Comparison of ENCODE assay signal across 26 cellular contexts in the genomic region with DNA sequence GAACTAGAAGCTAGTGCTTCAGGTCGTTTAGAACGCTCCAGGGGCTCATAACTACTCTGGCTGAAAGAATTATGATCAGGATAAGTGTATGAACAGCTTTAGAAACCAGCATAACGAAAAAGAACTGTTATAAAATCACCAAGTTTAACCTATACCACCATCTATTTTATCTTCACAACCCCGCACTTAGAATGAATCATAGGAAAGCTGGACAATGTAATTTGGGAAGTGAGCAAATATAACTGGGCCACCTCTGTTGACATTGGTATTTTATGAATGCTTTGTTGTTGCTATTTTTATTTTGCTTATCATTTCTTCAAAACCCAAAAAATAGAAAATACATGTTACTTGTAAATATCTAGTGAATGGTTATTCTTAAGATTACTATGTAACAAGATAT.
"Had no signal": no experiment of that assay in that cellular context is flagged by ENCODE, and none has a peak within 500 bp of the region (broad histone marks: within the 10 kb centered on the region; RNA-seq: fewer than 3 reads in every experiment).

No MANE protein-coding gene starts in this region.

- DNase-seq: activated B cell treated with CpG ODN at 0.5 μM for 24 hours; activated CD4-positive, alpha-beta memory T cell treated with anti-CD3 and anti-CD28 coated beads for 36 hours; activated CD4-positive, alpha-beta T cell treated with anti-CD3 and anti-CD28 coated beads for 4 hours; activated CD4-positive, alpha-beta T cell treated with anti-CD3 and anti-CD28 coated beads, Interleukin-2, amount 10 ng/mL, durations not matched to agents 24 days and 14 days; activated CD4-positive, alpha-beta T cell treated with anti-CD3 and anti-CD28 coated beads, Interleukin-2, amount 50 U/mL, for 1 hour; activated CD4-positive, alpha-beta T cell treated with anti-CD3 and anti-CD28 coated beads, Interleukin-2, amount 50 U/mL, for 4 hours; activated CD4-positive, CD25-positive, alpha-beta regulatory T cell treated with anti-CD3 and anti-CD28 coated beads, Interleukin-2, amount 50 U/mL, for 72 hours; activated CD8-positive, alpha-beta memory T cell treated with anti-CD3 and anti-CD28 coated beads, Interleukin-2, amount 50 U/mL, for 4 hours; activated CD8-positive, alpha-beta T cell treated with anti-CD3 and anti-CD28 coated beads for 36 hours; activated effector memory CD4-positive, alpha-beta T cell treated with Interleukin-2 at 50 U/mL for 16 hours; activated gamma-delta T cell; activated naive CD4-positive, alpha-beta T cell treated with anti-CD3 and anti-CD28 coated beads, Interleukin-2, amount 10 ng/mL, durations not matched to agents 7 days and 5 days; activated naive CD4-positive, alpha-beta T cell treated with Interleukin-2 at 50 U/mL for 16 hours; activated T-cell treated with anti-CD3 and anti-CD28 coated beads for 4 hours; activated T-cell treated with anti-CD3 and anti-CD28 coated beads, Interleukin-2, amount 50 U/mL, for 1 hour; activated T-cell treated with anti-CD3 and anti-CD28 coated beads, Interleukin-2, amount 50 U/mL, for 4 hours; adrenal gland; amniotic stem cell; aorta; caudate nucleus; cerebellar nuclear complex; T-helper 1 cell; T-helper 2 cell; T-helper 9 cell had no signal

- H3K4me1 ChIP-seq: adrenal gland had no signal

- H3K9me3 ChIP-seq: adrenal gland had no signal

- H3K27me3 ChIP-seq: adrenal gland, cardiac muscle cell had no signal

- H3K4me3 ChIP-seq: adrenal gland, cardiac muscle cell had no signal

- H3K36me3 ChIP-seq: adrenal gland, cardiac muscle cell had no signal

- H3K27ac ChIP-seq: adrenal gland, cardiac muscle cell, VCaP had no signal

- ATAC-seq: activated CD8-positive, alpha-beta T cell treated with anti-CD3 and anti-CD28 coated beads for 36 hours; activated T-cell treated with anti-CD3 and anti-CD28 coated beads, Interleukin-2, amount 50 U/mL, for 4 hours had no signal
